18 cellular contexts compared by ENCODE assay signal in the genomic region with DNA sequence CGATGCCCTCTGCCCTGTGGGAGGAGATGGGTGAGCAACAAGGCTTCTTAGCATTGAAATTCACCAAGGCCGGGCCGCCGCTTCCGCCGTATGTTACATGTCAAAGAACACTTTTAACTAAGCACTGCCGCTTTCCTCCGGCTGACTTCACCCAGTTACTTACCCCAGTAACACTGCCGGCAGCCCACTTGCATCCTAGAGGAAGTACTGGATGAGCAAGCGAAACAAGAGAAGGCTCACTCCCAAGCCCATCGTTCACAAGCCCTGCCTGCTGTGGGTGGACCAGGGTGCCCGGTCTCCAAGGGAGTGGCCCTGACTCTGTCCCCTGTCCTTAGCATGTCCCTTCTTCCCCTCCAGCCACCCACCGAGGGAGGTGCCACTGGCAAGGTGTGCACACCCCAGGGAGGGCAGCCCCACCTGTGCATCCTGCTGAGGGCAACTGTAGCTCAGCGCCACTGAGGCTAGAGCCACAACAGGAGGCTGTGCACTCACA.
"Had no signal": no experiment of that assay in that cellular context is flagged by ENCODE, and none has a peak within 500 bp of the region (broad histone marks: within the 10 kb centered on the region; RNA-seq: fewer than 3 reads in every experiment).

No MANE protein-coding gene starts in this region.

- H3K27me3 ChIP-seq: gastrocnemius medialis, left lung, right atrium auricular region had no signal

- H3K9me3 ChIP-seq: gastrocnemius medialis, left lung, lower lobe of right lung, right atrium auricular region, tibial artery had no signal

- H3K4me3 ChIP-seq: esophagus muscularis mucosa, gastrocnemius medialis, heart right ventricle, left lung, lower lobe of right lung, right atrium auricular region, smooth muscle cell, tibial artery had no signal

- H3K27ac ChIP-seq: epithelial cell of prostate, esophagus muscularis mucosa, gastrocnemius medialis, heart right ventricle, left lung, lower lobe of right lung, right atrium auricular region, tibial artery had no signal

- H3K36me3 ChIP-seq: esophagus muscularis mucosa, gastrocnemius medialis, heart right ventricle, left lung, lower lobe of right lung, right atrium auricular region, tibial artery had no signal

- DNase-seq: caudate nucleus; effector memory CD4-positive, alpha-beta T cell; gastrocnemius medialis; heart right ventricle; hypothalamus; lower lobe of right lung; midbrain; naive B cell; stimulated activated CD4-positive, alpha-beta T cell treated with anti-CD3 and anti-CD28 coated beads, Interleukin-4, amount 100 ng/mL, for 1 hour; stimulated activated CD8-positive, alpha-beta memory T cell treated with anti-CD3 and anti-CD28 coated beads, Interleukin-4, amount 100 ng/mL, for 48 hours; stimulated activated naive CD8-positive, alpha-beta T cell treated with anti-CD3 and anti-CD28 coated beads, Interleukin-15, Interleukin-2, amounts not matched to agents 100 U/mL and 50 U/mL, for 24 hours had no signal

- ATAC-seq: gastrocnemius medialis; heart right ventricle; left lung; lower lobe of right lung; stimulated activated effector memory CD8-positive, alpha-beta T cell treated with anti-CD3 and anti-CD28 coated beads, Interleukin-12 subunit alpha, Interleukin-12 subunit beta, amount 100 ng/mL, for 72 hours; stimulated activated naive CD8-positive, alpha-beta T cell treated with anti-CD3 and anti-CD28 coated beads, Interleukin-15, Interleukin-2, amounts not matched to agents 100 U/mL and 50 U/mL, for 24 hours had no signal

- H3K4me1 ChIP-seq: esophagus muscularis mucosa, gastrocnemius medialis, heart right ventricle, left lung, lower lobe of right lung, right atrium auricular region, tibial artery had no signal
